ENCODE assay signal across 1 cellular context in genomic region chr16:53519417-53520091, GRCh38.
TF ChIP-seq lines count a peak whose summit lies in the region.

No MANE protein-coding gene starts in this region.

TF ChIP-seq in GM23338, 12 proteins besides CTCF, POLR2A, EP300 and RAD21 (continued from another document):
- TF ChIP-seq EZH2 (IDR thresholded peaks at IDR 0.05; ENCODE audit: low read depth, unreplicated experiment) (no peak), STAT1 (IDR thresholded peaks at IDR 0.05; ENCODE audit: unreplicated experiment) (no peak), ZNF331 (CRISPR knock-in tag; IDR thresholded peaks at IDR 0.05; ENCODE audit: low read depth) (no peak), POLR2AphosphoS5 (IDR thresholded peaks at IDR 0.05; ENCODE audit: low read depth) (no peak), ZNF462 (CRISPR knock-in tag; IDR thresholded peaks at IDR 0.05) (no peak)
TF ChIP-seq in GM23338: peak in this region for 0.
